Comparison of ENCODE assay signal across 23 cellular contexts in genomic region chr5:177147239-177147638, GRCh38. TPM values are rescaled to one million over a fixed set of nuclear protein-coding genes. Genes with fewer than 3 reads are reported as not detected.
DNase-seq lines count a peak whose midpoint lies in the region; ATAC-seq and TF ChIP-seq lines count a peak whose summit lies in the region.
"Had no signal": no experiment of that assay in that cellular context is flagged by ENCODE, and none has a peak within 500 bp of the region (broad histone marks: within the 10 kb centered on the region; RNA-seq: fewer than 3 reads in every experiment).

No MANE protein-coding gene starts in this region.

- peaks cover 84% of the 10 kb centered on the region for H3K36me3 ChIP-seq in MG63
- H3K36me3 ChIP-seq in endodermal cell (ENCODE audit: control insufficient read depth, insufficient read depth, low read length) = peaks cover 87% of the 10 kb centered on the region
- H3K36me3 ChIP-seq in trophoblast cell (ENCODE audit: control insufficient read depth in 1 of 2, insufficient read depth in 2 of 2, low read length in 2 of 2) = peaks cover 46 to 54% of the 10 kb centered on the region in 2 experiments

- no peak overlapping the region for H2BK5ac ChIP-seq in trophoblast cell (ENCODE audit: low read depth, low read length, poor library complexity)

- H3K27me3 ChIP-seq in MG63 = no peaks in the 10 kb centered on the region
- H3K27me3 ChIP-seq in endodermal cell (ENCODE audit: control insufficient read depth, insufficient read depth, low read length, poor library complexity, severe bottlenecking) = no peaks in the 10 kb centered on the region
- no peaks in the 10 kb centered on the region for H3K27me3 ChIP-seq in trophoblast cell (ENCODE audit: insufficient read depth, low read length)
- H3K27me3 ChIP-seq: BE2C, body of pancreas had no signal

- H3K14ac ChIP-seq in trophoblast cell (ENCODE audit: low read length) = no peak overlapping the region

- H2AFZ ChIP-seq in trophoblast cell (ENCODE audit: insufficient read depth, low read length, poor library complexity) = no peak overlapping the region
- H2AFZ ChIP-seq: parathyroid adenoma had no signal

- no peak overlapping the region for H2BK12ac ChIP-seq in trophoblast cell (ENCODE audit: low read length)

- H3K9ac ChIP-seq in endodermal cell (ENCODE audit: extremely low read depth, low read length, poor library complexity, severe bottlenecking) (no peak overlapping the region), trophoblast cell (ENCODE audit: low read length) (no peak overlapping the region)
- H3K9ac ChIP-seq: parathyroid adenoma had no signal

- no peak overlapping the region for H3K4me3 Mint-ChIP-seq in endodermal cell
- H3K4me3 Mint-ChIP-seq: activated naive CD4-positive, alpha-beta T cell treated with anti-CD3 and anti-CD28 coated beads for 36 hours; dendritic cell treated with granulocyte-macrophage colony-stimulating factor and Interleukin-4, amounts not matched to agents 40 ng/mL and 50 ng/mL, for 4 days; immature natural killer cell; naive B cell had no signal

- H3K4ac ChIP-seq in trophoblast cell (ENCODE audit: low read depth, low read length) = no peak overlapping the region

- H3K27me3 Mint-ChIP-seq in endodermal cell (ENCODE audit: insufficient read depth) = no peaks in the 10 kb centered on the region
- H3K27me3 Mint-ChIP-seq: dendritic cell treated with granulocyte-macrophage colony-stimulating factor and Interleukin-4, amounts not matched to agents 40 ng/mL and 50 ng/mL, for 4 days; naive B cell had no signal

- H3K4me1 ChIP-seq in endodermal cell (ENCODE audit: control insufficient read depth, insufficient read depth, low read length) (no peaks in the 10 kb centered on the region), trophoblast cell (ENCODE audit: control insufficient read depth in 1 of 2, insufficient read depth in 2 of 2, low read length in 2 of 2) (no peaks in the 10 kb centered on the region)
- H3K4me1 ChIP-seq: BE2C, parathyroid adenoma had no signal

- no peak overlapping the region for H4K91ac ChIP-seq in trophoblast cell (ENCODE audit: low read depth, low read length)

- H3K18ac ChIP-seq in trophoblast cell (ENCODE audit: low read length) = no peak overlapping the region

- H3K9me3 Mint-ChIP-seq in endodermal cell = no peaks in the 10 kb centered on the region
- H3K9me3 Mint-ChIP-seq: activated naive CD4-positive, alpha-beta T cell treated with anti-CD3 and anti-CD28 coated beads for 36 hours; dendritic cell treated with granulocyte-macrophage colony-stimulating factor and Interleukin-4, amounts not matched to agents 40 ng/mL and 50 ng/mL, for 4 days; immature natural killer cell; naive B cell had no signal

- H4K8ac ChIP-seq in trophoblast cell (ENCODE audit: low read depth, low read length) = no peak overlapping the region

- ATAC-seq in HG02885 (IDR thresholded peaks at IDR 0.05; ENCODE audit: poor library complexity, unreplicated experiment) = no peak
- no peak for ATAC-seq in HG03469 (IDR thresholded peaks at IDR 0.05; ENCODE audit: unreplicated experiment)
- ATAC-seq: body of pancreas had no signal

- H3K4me1 Mint-ChIP-seq in endodermal cell = no peaks in the 10 kb centered on the region

- no peak overlapping the region for H2BK120ac ChIP-seq in trophoblast cell (ENCODE audit: insufficient read depth, low read length, poor library complexity)

- 97 to 100% methylated on average over 4 to 5 of the region's 5 CpGs for WGBS in endodermal cell (ENCODE audit: insufficient coverage in 1 of 2, insufficient read length in 1 of 2), 2 experiments
- no CpG with 5 or more reads among the region's 5 CpGs for WGBS in trophoblast cell (ENCODE audit: extremely low coverage, insufficient coverage, insufficient read length)

- H3K4me3 ChIP-seq in MG63 (no peak overlapping the region), endodermal cell (ENCODE audit: low read length) (no peak overlapping the region), trophoblast cell (ENCODE audit: low read depth, low read length) (no peak overlapping the region)
- H3K4me3 ChIP-seq: body of pancreas, smooth muscle cell had no signal

- H3K27ac ChIP-seq in endodermal cell (ENCODE audit: low read depth, low read length) (no peak overlapping the region), trophoblast cell (ENCODE audit: low read depth, low read length) (no peak overlapping the region)
- H3K27ac ChIP-seq: body of pancreas, parathyroid adenoma had no signal

- no peak overlapping the region for H4K12ac ChIP-seq in trophoblast cell (ENCODE audit: low read depth, low read length)

- H3K23ac ChIP-seq in trophoblast cell (ENCODE audit: low read length) = no peak overlapping the region

- H3K79me1 ChIP-seq in trophoblast cell (ENCODE audit: low read length) = no peaks in the 10 kb centered on the region

- H3K36me3 Mint-ChIP-seq in endodermal cell (ENCODE audit: low read depth) = peaks cover 69% of the 10 kb centered on the region

- H3K27ac Mint-ChIP-seq in endodermal cell = peak overlapping the region; percentile 52
- H3K27ac Mint-ChIP-seq: activated naive CD4-positive, alpha-beta T cell treated with anti-CD3 and anti-CD28 coated beads for 36 hours; dendritic cell treated with granulocyte-macrophage colony-stimulating factor and Interleukin-4, amounts not matched to agents 40 ng/mL and 50 ng/mL, for 4 days had no signal

- H3K4me2 ChIP-seq in trophoblast cell (ENCODE audit: low read length) = no peak overlapping the region
- H3K4me2 ChIP-seq: smooth muscle cell had no signal

- TF ChIP-seq CTCF in endodermal cell (conservative IDR thresholded peaks at IDR 0.05) = no peak

- DNase-seq in ELR (ENCODE audit: low read depth) (peak; percentile 62), MG63 (peak; percentile 41), endodermal cell (no peak), trophoblast cell (peak; percentile 33 to 53), OCI-M2 (lab: John Stamatoyannopoulos, UW; ENCODE audit: unreplicated experiment) (no peak), OCI-M1 (lab: John Stamatoyannopoulos, UW) (no peak)
- DNase-seq: activated CD4-positive, alpha-beta T cell treated with anti-CD3 and anti-CD28 coated beads for 48 hours; activated naive CD4-positive, alpha-beta T cell treated with anti-CD3 and anti-CD28 coated beads for 36 hours; BE2C; body of pancreas; erythroblast; GOT3; immature natural killer cell; MM.1S; naive B cell; NCI-H1694 treated with DMSO at 0.1 percent for 48 hours; NCI-H510A; T-helper 9 cell had no signal

- no peaks in the 10 kb centered on the region for H3K9me3 ChIP-seq in MG63
- H3K9me3 ChIP-seq in endodermal cell (ENCODE audit: control insufficient read depth, low read length) = no peaks in the 10 kb centered on the region
- H3K9me3 ChIP-seq in trophoblast cell (ENCODE audit: insufficient read depth, low read depth, low read length) = no peaks in the 10 kb centered on the region
- H3K9me3 ChIP-seq: BE2C, body of pancreas had no signal

- H3K79me2 ChIP-seq in trophoblast cell (ENCODE audit: control insufficient read depth, insufficient read depth, low read length, poor library complexity) = no peaks in the 10 kb centered on the region

- no peak overlapping the region for H2AK5ac ChIP-seq in trophoblast cell (ENCODE audit: low read length)

RNA-seq across cellular contexts. Expression of gene NSD1, which starts 13.7 kb away (rescaled TPM):
- 30.9 and 43.8 TPM in 2 replicates for total RNA-seq in MG63 (2014; rRNA removed; shearing (Covaris generic); ENCODE audit: low replicate concordance)
- 100 to 1,000 TPM; 150 to 190 TPM for total RNA-seq in endodermal cell
- polyA plus RNA-seq in endodermal cell (2013, experiment 1 of 2) = 36.0 TPM
- polyA plus RNA-seq in endodermal cell (2013, experiment 2 of 2) = 38.8 TPM
- 22.2 and 23.8 TPM in 2 replicates for polyA plus RNA-seq in trophoblast cell (2013)

Comparison
In these comparisons a context has a peak if more than half of its experiments do, and no peak if none do; other contexts are left out.
1. DNase-seq: peak in ELR (single experiment), MG63 (single experiment) and trophoblast cell (2 of 2); none in endodermal cell (single experiment), OCI-M2 (single experiment) and OCI-M1 (single experiment).